Comparison of ENCODE assay signal across 1 cellular context in the genomic region with DNA sequence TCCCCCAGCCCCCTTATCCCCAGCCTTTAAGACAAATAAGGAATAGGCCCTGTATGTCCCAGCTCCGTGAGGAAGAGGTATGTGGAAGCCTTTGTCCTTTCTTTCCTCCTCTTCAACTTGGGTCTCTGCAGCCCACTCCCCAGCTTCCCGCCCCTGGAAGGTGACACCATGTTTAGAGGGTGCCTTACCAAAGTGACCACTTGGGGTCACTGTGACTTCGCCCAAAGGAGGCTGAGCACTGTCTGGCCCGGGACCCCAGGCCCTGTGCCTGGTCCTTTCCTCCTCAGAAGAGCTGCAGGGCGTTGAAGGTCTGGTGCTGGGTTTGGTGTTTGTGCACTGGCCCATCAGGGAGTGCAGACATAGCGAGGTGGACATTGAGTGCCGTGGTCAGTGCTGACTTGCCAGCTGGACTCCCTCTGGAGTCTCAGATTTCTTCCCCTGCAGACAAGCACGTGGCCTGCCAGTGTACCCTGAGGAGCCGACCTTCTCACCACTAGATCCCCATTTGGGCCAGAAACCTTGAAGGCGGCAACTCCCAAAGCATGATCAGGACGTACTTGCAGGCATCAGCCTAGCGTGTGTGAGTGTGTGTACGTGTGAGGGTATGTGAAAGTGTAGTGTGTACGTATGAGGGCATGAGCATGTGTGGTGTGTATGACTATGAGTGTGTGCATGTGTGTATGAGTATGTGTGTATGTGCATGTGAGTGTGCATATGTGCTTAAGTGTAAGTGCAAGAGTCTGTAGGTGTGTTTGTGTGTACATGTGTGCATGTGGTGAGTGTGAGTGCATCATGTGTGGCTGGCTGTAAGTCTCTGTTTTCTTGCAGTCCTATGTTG.
TF ChIP-seq lines count a peak whose summit lies in the region.

No MANE protein-coding gene starts in this region.

TF ChIP-seq in HepG2, 621 proteins besides CTCF, POLR2A, EP300 and RAD21 (continued from another document):
- TF ChIP-seq ZNF280B (CRISPR knock-in tag; IDR thresholded peaks at IDR 0.05; ENCODE audit: borderline replicate concordance) (0 out of 2 replicates have a peak, but pooled peaks have one; percentile 18), ZNF362 (CRISPR knock-in tag; IDR thresholded peaks at IDR 0.05; ENCODE audit: borderline replicate concordance) (no peak), STAG1 (CRISPR knock-in tag; IDR thresholded peaks at IDR 0.05) (peak; percentile 90), ZFP91 (CRISPR knock-in tag; IDR thresholded peaks at IDR 0.05; ENCODE audit: borderline replicate concordance) (no peak), ZNF782 (CRISPR knock-in tag; IDR thresholded peaks at IDR 0.05; ENCODE audit: borderline replicate concordance) (0 out of 2 replicates have a peak, but pooled peaks have one; percentile 34), SMC3 (IDR thresholded peaks at IDR 0.05; ENCODE audit: low read length) (peak; percentile 42), XRCC5 (optimal IDR thresholded peaks at IDR 0.05; ENCODE audit: low read length) (peak; percentile 24), ZIK1 (CRISPR knock-in tag; IDR thresholded peaks at IDR 0.05; ENCODE audit: borderline replicate concordance, low read depth) (no peak), ZMYM3 (CRISPR knock-in tag; IDR thresholded peaks at IDR 0.05) (no peak), MNT (IDR thresholded peaks at IDR 0.05) (peak; percentile 65; the same call in 1 of the 2 replicates), NFKB2 (CRISPR knock-in tag; IDR thresholded peaks at IDR 0.05; ENCODE audit: borderline replicate concordance) (no peak), ZNF337 (CRISPR knock-in tag; IDR thresholded peaks at IDR 0.05; ENCODE audit: borderline replicate concordance, low read depth) (no peak), MTA1 (CRISPR knock-in tag; IDR thresholded peaks at IDR 0.05; ENCODE audit: borderline replicate concordance) (no peak), MYPOP (CRISPR knock-in tag; IDR thresholded peaks at IDR 0.05) (no peak)
- TF ChIP-seq, protein P1, sequence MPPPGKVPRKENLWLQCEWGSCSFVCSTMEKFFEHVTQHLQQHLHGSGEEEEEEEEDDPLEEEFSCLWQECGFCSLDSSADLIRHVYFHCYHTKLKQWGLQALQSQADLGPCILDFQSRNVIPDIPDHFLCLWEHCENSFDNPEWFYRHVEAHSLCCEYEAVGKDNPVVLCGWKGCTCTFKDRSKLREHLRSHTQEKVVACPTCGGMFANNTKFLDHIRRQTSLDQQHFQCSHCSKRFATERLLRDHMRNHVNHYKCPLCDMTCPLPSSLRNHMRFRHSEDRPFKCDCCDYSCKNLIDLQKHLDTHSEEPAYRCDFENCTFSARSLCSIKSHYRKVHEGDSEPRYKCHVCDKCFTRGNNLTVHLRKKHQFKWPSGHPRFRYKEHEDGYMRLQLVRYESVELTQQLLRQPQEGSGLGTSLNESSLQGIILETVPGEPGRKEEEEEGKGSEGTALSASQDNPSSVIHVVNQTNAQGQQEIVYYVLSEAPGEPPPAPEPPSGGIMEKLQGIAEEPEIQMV (CRISPR knock-in tag; IDR thresholded peaks at IDR 0.05; ENCODE audit: low read depth), result no peak
